In the genomic region with DNA sequence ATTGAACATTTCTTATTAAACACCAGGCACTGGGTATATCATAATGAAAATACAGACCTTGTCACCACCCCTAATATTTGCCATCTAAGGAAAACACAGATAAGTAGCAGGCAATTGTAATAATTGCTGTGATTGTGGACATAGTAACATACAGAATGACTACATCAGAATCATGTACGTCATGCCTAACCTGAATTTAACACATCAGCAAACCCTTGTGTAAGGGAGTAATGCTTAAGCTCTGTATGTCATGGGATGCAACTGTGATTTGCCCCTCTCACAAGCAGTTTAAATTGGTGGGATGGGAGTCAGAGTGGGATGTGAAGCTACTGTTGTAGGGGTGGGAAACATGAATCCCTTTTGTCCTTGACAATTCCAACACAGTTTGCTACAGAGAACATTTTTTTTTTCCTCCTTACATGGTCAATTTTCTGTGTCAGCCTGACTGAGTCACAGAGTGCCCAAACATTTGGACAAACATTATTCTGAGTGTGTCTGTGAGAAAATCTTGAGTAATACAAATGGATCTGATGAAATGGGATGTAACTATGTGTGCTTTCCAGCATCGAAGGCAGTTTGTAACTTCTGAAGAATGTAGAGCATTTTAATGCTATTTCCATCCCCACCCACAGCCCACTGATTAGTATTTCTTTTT, we compare ENCODE assay signal across 12 cellular contexts.
DNase-seq lines count a peak whose midpoint lies in the region; ATAC-seq, FAIRE-seq and TF ChIP-seq lines count a peak whose summit lies in the region.
"Had no signal": no experiment of that assay in that cellular context is flagged by ENCODE, and none has a peak within 500 bp of the region (broad histone marks: within the 10 kb centered on the region; RNA-seq: fewer than 3 reads in every experiment).

No MANE protein-coding gene starts in this region.

- TF ChIP-seq POLR2A in A549 (IDR thresholded peaks at IDR 0.05; ENCODE audit: low read length): no peak

- intact Hi-C loops in cardiac septum (cut with DNase I): no loop called here

- H3K9me3 Mint-ChIP-seq in HFFc6: peaks cover 10% of the 10 kb centered on the region; the same call in 1 of the 2 replicates
- H3K9me3 Mint-ChIP-seq in activated naive CD8-positive, alpha-beta T cell treated with anti-CD3 and anti-CD28 coated beads for 36 hours: peaks cover 9% of the 10 kb centered on the region

- FAIRE-seq in A549 (lab: Jason Lieb, UNC): peak; percentile 74

- H3K4me1 Mint-ChIP-seq in HFFc6 (ENCODE audit: low read depth): peaks cover 88% of the 10 kb centered on the region
- H3K4me1 Mint-ChIP-seq in activated naive CD8-positive, alpha-beta T cell treated with anti-CD3 and anti-CD28 coated beads for 36 hours: no peaks in the 10 kb centered on the region

- ATAC-seq in A549: peak; percentile 89 to 95

- 4% methylated on average over 2 of the region's 2 CpGs for WGBS in A549 (ENCODE audit: missing lambda C conversion rate)

- no peaks in the 10 kb centered on the region for H3K27me3 Mint-ChIP-seq in HFFc6 (ENCODE audit: insufficient read depth)
- H3K27me3 Mint-ChIP-seq in activated naive CD8-positive, alpha-beta T cell treated with anti-CD3 and anti-CD28 coated beads for 36 hours: no peaks in the 10 kb centered on the region

- H3K27ac Mint-ChIP-seq in HFFc6: peak overlapping the region; percentile 91
- H3K27ac Mint-ChIP-seq in activated naive CD8-positive, alpha-beta T cell treated with anti-CD3 and anti-CD28 coated beads for 36 hours: no peak overlapping the region
- H3K27ac Mint-ChIP-seq: T-helper 1 cell treated with Interleukin-12 subunit alpha and Interleukin-12 subunit beta and Interleukin-4 antibody, amounts not matched to agents 30 μg/mL and 1 μg/mL, for 36 hours had no signal

- CTCF ChIA-PET in A549 (lab: Yijun Ruan, JAX): interaction anchor here (1.9 kb wide), 1 partner anchor 117 kb away, joined by 8 read pairs; no protein-coding TSS in a partner anchor

- peak overlapping the region; percentile 62 for H3K4me3 Mint-ChIP-seq in HFFc6
- H3K4me3 Mint-ChIP-seq in activated naive CD8-positive, alpha-beta T cell treated with anti-CD3 and anti-CD28 coated beads for 36 hours: no peak overlapping the region
- H3K4me3 Mint-ChIP-seq: T-helper 1 cell treated with Interleukin-12 subunit alpha and Interleukin-12 subunit beta and Interleukin-4 antibody, amounts not matched to agents 30 μg/mL and 1 μg/mL, for 36 hours had no signal

- TF ChIP-seq EP300 in A549 (IDR thresholded peaks at IDR 0.05): peak; percentile 91 to 94; a peak in 4 of 5 replicates

- peaks cover 18% of the 10 kb centered on the region for H3K9me3 ChIP-seq in A549
- H3K9me3 ChIP-seq: BE2C had no signal

- TF ChIP-seq CTCF in A549 (IDR thresholded peaks at IDR 0.05) (no peak), HFFc6 (IDR thresholded peaks at IDR 0.05) (no peak)

- peak overlapping the region; percentile 85 to 96 for H3K27ac ChIP-seq in A549

- H3K4me3 ChIP-seq in A549: no peak overlapping the region
- H3K4me3 ChIP-seq: upper lobe of left lung had no signal

- POLR2A ChIA-PET in A549 (lab: Yijun Ruan, JAX): no interaction called here

- peak; percentile 31 to 93 for DNase-seq in A549 (ENCODE audit: low read depth in 1 of 2, low spot score in 1 of 2)
- DNase-seq in HFFc6: peak; percentile 89
- DNase-seq in amniotic stem cell (lab: John Stamatoyannopoulos, UW): peak; percentile 91
- DNase-seq in glomerular visceral epithelial cell (ENCODE audit: extremely low spot score): peak; percentile 80
- DNase-seq in cardiac septum (ENCODE audit: low spot score): no peak
- no peak for DNase-seq in activated naive CD8-positive, alpha-beta T cell treated with anti-CD3 and anti-CD28 coated beads for 36 hours
- no peak for DNase-seq in Ammon's horn (ENCODE audit: low spot score)
- no peak for DNase-seq in epidermal melanocyte (ENCODE audit: insufficient read length, low spot score)
- DNase-seq: BE2C, caudate nucleus, upper lobe of left lung had no signal

- H3K4me2 ChIP-seq in A549: peak overlapping the region; percentile 55

- peaks cover 11% of the 10 kb centered on the region for H3K36me3 Mint-ChIP-seq in HFFc6 (ENCODE audit: low read depth)
- H3K36me3 Mint-ChIP-seq in activated naive CD8-positive, alpha-beta T cell treated with anti-CD3 and anti-CD28 coated beads for 36 hours: no peaks in the 10 kb centered on the region

- H3K4me1 ChIP-seq in A549: peaks cover 43% of the 10 kb centered on the region
- H3K4me1 ChIP-seq: BE2C, upper lobe of left lung had no signal

- TF ChIP-seq RAD21 in A549 (conservative IDR thresholded peaks at IDR 0.05 in 1 of 2, IDR thresholded peaks at IDR 0.05 in 1 of 2): peak; percentile 9 to 66; a peak in 4 of 5 replicates

TF ChIP-seq in A549, 52 proteins besides CTCF, POLR2A, EP300 and RAD21:
- TF ChIP-seq CBX2 (IDR thresholded peaks at IDR 0.05; ENCODE audit: borderline replicate concordance, low read depth) (no peak), ZC3H11A (IDR thresholded peaks at IDR 0.05) (no peak), ZSCAN20 (CRISPR knock-in tag; IDR thresholded peaks at IDR 0.05) (no peak), KDM1A (IDR thresholded peaks at IDR 0.05; ENCODE audit: low read depth) (no peak), HDAC2 (IDR thresholded peaks at IDR 0.05) (no peak), FOSL2 (IDR thresholded peaks at IDR 0.05) (peak; percentile 69), FOSL2 (CRISPR knock-in tag; IDR thresholded peaks at IDR 0.05) (peak; percentile 88), JUN (IDR thresholded peaks at IDR 0.05) (peak; percentile 86 to 93), HEYL (CRISPR knock-in tag; IDR thresholded peaks at IDR 0.05) (no peak), RNF2 (IDR thresholded peaks at IDR 0.05; ENCODE audit: borderline replicate concordance, low read depth) (no peak), SMC3 (IDR thresholded peaks at IDR 0.05) (peak; percentile 45), HOXA7 (CRISPR knock-in tag; IDR thresholded peaks at IDR 0.05) (no peak), FOXS1 (CRISPR knock-in tag; IDR thresholded peaks at IDR 0.05) (no peak), CEBPB (IDR thresholded peaks at IDR 0.05) (peak; percentile 91 to 92), GATA3 (IDR thresholded peaks at IDR 0.05; ENCODE audit: borderline replicate concordance) (peak; percentile 78), MAFK (IDR thresholded peaks at IDR 0.05; ENCODE audit: partially characterized antibody) (peak; percentile 78), RFX5 (IDR thresholded peaks at IDR 0.05) (no peak), JUNB (IDR thresholded peaks at IDR 0.05) (peak; percentile 95), RCOR1 (IDR thresholded peaks at IDR 0.05; ENCODE audit: low read depth, low read length) (no peak)
- TF ChIP-seq, protein P1, sequence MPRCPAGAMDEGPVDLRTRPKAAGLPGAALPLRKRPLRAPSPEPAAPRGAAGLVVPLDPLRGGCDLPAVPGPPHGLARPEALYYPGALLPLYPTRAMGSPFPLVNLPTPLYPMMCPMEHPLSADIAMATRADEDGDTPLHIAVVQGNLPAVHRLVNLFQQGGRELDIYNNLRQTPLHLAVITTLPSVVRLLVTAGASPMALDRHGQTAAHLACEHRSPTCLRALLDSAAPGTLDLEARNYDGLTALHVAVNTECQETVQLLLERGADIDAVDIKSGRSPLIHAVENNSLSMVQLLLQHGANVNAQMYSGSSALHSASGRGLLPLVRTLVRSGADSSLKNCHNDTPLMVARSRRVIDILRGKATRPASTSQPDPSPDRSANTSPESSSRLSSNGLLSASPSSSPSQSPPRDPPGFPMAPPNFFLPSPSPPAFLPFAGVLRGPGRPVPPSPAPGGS (IDR thresholded peaks at IDR 0.05): peak; percentile 91; the same call in 1 of the 3 replicates
- TF ChIP-seq, protein P2, sequence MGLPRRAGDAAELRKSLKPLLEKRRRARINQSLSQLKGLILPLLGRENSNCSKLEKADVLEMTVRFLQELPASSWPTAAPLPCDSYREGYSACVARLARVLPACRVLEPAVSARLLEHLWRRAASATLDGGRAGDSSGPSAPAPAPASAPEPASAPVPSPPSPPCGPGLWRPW (IDR thresholded peaks at IDR 0.05): peak; percentile 86
- TF ChIP-seq, protein P3, sequence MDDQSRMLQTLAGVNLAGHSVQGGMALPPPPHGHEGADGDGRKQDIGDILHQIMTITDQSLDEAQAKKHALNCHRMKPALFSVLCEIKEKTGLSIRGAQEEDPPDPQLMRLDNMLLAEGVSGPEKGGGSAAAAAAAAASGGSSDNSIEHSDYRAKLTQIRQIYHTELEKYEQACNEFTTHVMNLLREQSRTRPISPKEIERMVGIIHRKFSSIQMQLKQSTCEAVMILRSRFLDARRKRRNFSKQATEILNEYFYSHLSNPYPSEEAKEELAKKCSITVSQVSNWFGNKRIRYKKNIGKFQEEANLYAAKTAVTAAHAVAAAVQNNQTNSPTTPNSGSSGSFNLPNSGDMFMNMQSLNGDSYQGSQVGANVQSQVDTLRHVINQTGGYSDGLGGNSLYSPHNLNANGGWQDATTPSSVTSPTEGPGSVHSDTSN (IDR thresholded peaks at IDR 0.05): 0 out of 2 replicates have a peak, but pooled peaks have one; percentile 42
TF ChIP-seq in A549: peak in this region for 10.

Comparison
In these comparisons a context has a peak if more than half of its experiments do, and no peak if none do; other contexts are left out.
1. DNase-seq: peak in A549 (2 of 2), HFFc6 (single experiment), amniotic stem cell (single experiment) and glomerular visceral epithelial cell (single experiment); none in cardiac septum (single experiment), activated naive CD8-positive, alpha-beta T cell treated with anti-CD3 and anti-CD28 coated beads for 36 hours (single experiment), Ammon's horn (single experiment) and epidermal melanocyte (single experiment).